ENCODE assay signal across 22 cellular contexts in genomic region chrX:1813809-1814208, GRCh38.
"Had no signal": no experiment of that assay in that cellular context is flagged by ENCODE, and none has a peak within 500 bp of the region (broad histone marks: within the 10 kb centered on the region; RNA-seq: fewer than 3 reads in every experiment).

No MANE protein-coding gene starts in this region.

- H3K4me3 ChIP-seq: esophagus squamous epithelium, mucosa of descending colon, right lobe of liver, skin epidermis, suprapubic skin, tibial artery had no signal

- DNase-seq: activated CD4-positive, alpha-beta memory T cell treated with anti-CD3 and anti-CD28 coated beads, Interleukin-2, amount 10 ng/mL, durations not matched to agents 7 days and 5 days; activated CD4-positive, alpha-beta T cell treated with anti-CD3 and anti-CD28 coated beads for 1 hour; activated CD4-positive, alpha-beta T cell treated with anti-CD3 and anti-CD28 coated beads, Interleukin-2, amount 10 ng/mL, durations not matched to agents 7 days and 5 days; activated CD8-positive, alpha-beta memory T cell treated with anti-CD3 and anti-CD28 coated beads, Interleukin-2, amount 10 ng/mL, durations not matched to agents 7 days and 5 days; activated effector memory CD4-positive, alpha-beta T cell treated with anti-CD3 and anti-CD28 coated beads, Interleukin-2, amount 50 U/mL, for 16 hours; activated naive CD8-positive, alpha-beta T cell treated with anti-CD3 and anti-CD28 coated beads, Interleukin-2, amount 50 U/mL, for 24 hours; amygdala; caudate nucleus; cortex of kidney; esophagus squamous epithelium; foreskin melanocyte; left ventricle myocardium superior; mucosa of descending colon; right lobe of liver; stimulated activated CD4-positive, alpha-beta T cell treated with anti-CD3 and anti-CD28 coated beads, Interleukin-1b, Interleukin-23, amount 100 ng/mL, for 48 hours; stimulated activated CD4-positive, alpha-beta T cell treated with anti-CD3 and anti-CD28 coated beads, Interleukin-4, amount 100 ng/mL, for 4 hours; stimulated activated CD8-positive, alpha-beta memory T cell treated with anti-CD3 and anti-CD28 coated beads, Interleukin-4, amount 100 ng/mL, for 48 hours; tibial artery had no signal

- H3K9me3 Mint-ChIP-seq: activated naive CD4-positive, alpha-beta T cell treated with anti-CD3 and anti-CD28 coated beads, Interleukin-2, amount 50 U/mL, for 24 hours; activated naive CD8-positive, alpha-beta T cell treated with anti-CD3 and anti-CD28 coated beads, Interleukin-2, amount 50 U/mL, for 24 hours had no signal

- H3K27ac ChIP-seq: esophagus squamous epithelium, right lobe of liver, skin epidermis, suprapubic skin, tibial artery had no signal

- H3K27me3 ChIP-seq: esophagus squamous epithelium, right lobe of liver, suprapubic skin, tibial artery had no signal

- H3K36me3 Mint-ChIP-seq: activated CD8-positive, alpha-beta memory T cell treated with anti-CD3 and anti-CD28 coated beads, Interleukin-2, amount 10 ng/mL, durations not matched to agents 7 days and 5 days; activated naive CD4-positive, alpha-beta T cell treated with anti-CD3 and anti-CD28 coated beads, Interleukin-2, amount 50 U/mL, for 24 hours; stimulated activated memory B cell treated with anti-CD40 and anti-IgM and Interleukin-4, amounts not matched to agents 10 μg/mL and 1 μg/mL and 100 μg/mL, for 72 hours had no signal

- H3K27me3 Mint-ChIP-seq: activated CD4-positive, alpha-beta memory T cell treated with anti-CD3 and anti-CD28 coated beads, Interleukin-2, amount 10 ng/mL, durations not matched to agents 7 days and 5 days; activated CD4-positive, alpha-beta T cell treated with anti-CD3 and anti-CD28 coated beads, Interleukin-2, amount 10 ng/mL, durations not matched to agents 7 days and 5 days; activated CD8-positive, alpha-beta memory T cell treated with anti-CD3 and anti-CD28 coated beads, Interleukin-2, amount 10 ng/mL, durations not matched to agents 7 days and 5 days; stimulated activated memory B cell treated with anti-CD40 and anti-IgM and Interleukin-4, amounts not matched to agents 10 μg/mL and 1 μg/mL and 100 μg/mL, for 72 hours had no signal

- H3K4me1 ChIP-seq: esophagus squamous epithelium, right lobe of liver, suprapubic skin, tibial artery had no signal

- H3K36me3 ChIP-seq: esophagus squamous epithelium, right lobe of liver, suprapubic skin, tibial artery had no signal

- H3K27ac Mint-ChIP-seq: activated CD4-positive, alpha-beta memory T cell treated with anti-CD3 and anti-CD28 coated beads, Interleukin-2, amount 10 ng/mL, durations not matched to agents 7 days and 5 days; activated CD4-positive, alpha-beta T cell treated with anti-CD3 and anti-CD28 coated beads, Interleukin-2, amount 10 ng/mL, durations not matched to agents 7 days and 5 days; activated CD8-positive, alpha-beta memory T cell treated with anti-CD3 and anti-CD28 coated beads, Interleukin-2, amount 10 ng/mL, durations not matched to agents 7 days and 5 days; activated naive CD4-positive, alpha-beta T cell treated with anti-CD3 and anti-CD28 coated beads, Interleukin-2, amount 50 U/mL, for 24 hours; activated naive CD8-positive, alpha-beta T cell treated with anti-CD3 and anti-CD28 coated beads, Interleukin-2, amount 50 U/mL, for 24 hours; stimulated activated memory B cell treated with anti-CD40 and anti-IgM and Interleukin-4, amounts not matched to agents 10 μg/mL and 1 μg/mL and 100 μg/mL, for 72 hours had no signal

- H3K9me3 ChIP-seq: esophagus squamous epithelium, mucosa of descending colon, right lobe of liver, suprapubic skin had no signal

- H3K4me1 Mint-ChIP-seq: activated CD4-positive, alpha-beta memory T cell treated with anti-CD3 and anti-CD28 coated beads, Interleukin-2, amount 10 ng/mL, durations not matched to agents 7 days and 5 days; activated CD4-positive, alpha-beta T cell treated with anti-CD3 and anti-CD28 coated beads, Interleukin-2, amount 10 ng/mL, durations not matched to agents 7 days and 5 days; activated CD8-positive, alpha-beta memory T cell treated with anti-CD3 and anti-CD28 coated beads, Interleukin-2, amount 10 ng/mL, durations not matched to agents 7 days and 5 days; activated naive CD4-positive, alpha-beta T cell treated with anti-CD3 and anti-CD28 coated beads, Interleukin-2, amount 50 U/mL, for 24 hours; activated naive CD8-positive, alpha-beta T cell treated with anti-CD3 and anti-CD28 coated beads, Interleukin-2, amount 50 U/mL, for 24 hours; stimulated activated memory B cell treated with anti-CD40 and anti-IgM and Interleukin-4, amounts not matched to agents 10 μg/mL and 1 μg/mL and 100 μg/mL, for 72 hours had no signal

- ATAC-seq: activated CD8-positive, alpha-beta memory T cell treated with anti-CD3 and anti-CD28 coated beads, Interleukin-2, amount 10 ng/mL, durations not matched to agents 7 days and 5 days; activated naive CD8-positive, alpha-beta T cell treated with anti-CD3 and anti-CD28 coated beads, Interleukin-2, amount 50 U/mL, for 24 hours; left ventricle myocardium superior; mucosa of descending colon; right lobe of liver; stimulated activated memory B cell treated with anti-CD40 and anti-IgM and Interleukin-4, amounts not matched to agents 10 μg/mL and 1 μg/mL and 100 μg/mL, for 72 hours had no signal

- H3K4me3 Mint-ChIP-seq: activated CD4-positive, alpha-beta memory T cell treated with anti-CD3 and anti-CD28 coated beads, Interleukin-2, amount 10 ng/mL, durations not matched to agents 7 days and 5 days; activated CD4-positive, alpha-beta T cell treated with anti-CD3 and anti-CD28 coated beads, Interleukin-2, amount 10 ng/mL, durations not matched to agents 7 days and 5 days; activated CD8-positive, alpha-beta memory T cell treated with anti-CD3 and anti-CD28 coated beads, Interleukin-2, amount 10 ng/mL, durations not matched to agents 7 days and 5 days; activated naive CD4-positive, alpha-beta T cell treated with anti-CD3 and anti-CD28 coated beads, Interleukin-2, amount 50 U/mL, for 24 hours; activated naive CD8-positive, alpha-beta T cell treated with anti-CD3 and anti-CD28 coated beads, Interleukin-2, amount 50 U/mL, for 24 hours; stimulated activated memory B cell treated with anti-CD40 and anti-IgM and Interleukin-4, amounts not matched to agents 10 μg/mL and 1 μg/mL and 100 μg/mL, for 72 hours had no signal
